19 cellular contexts compared by ENCODE assay signal in the genomic region with DNA sequence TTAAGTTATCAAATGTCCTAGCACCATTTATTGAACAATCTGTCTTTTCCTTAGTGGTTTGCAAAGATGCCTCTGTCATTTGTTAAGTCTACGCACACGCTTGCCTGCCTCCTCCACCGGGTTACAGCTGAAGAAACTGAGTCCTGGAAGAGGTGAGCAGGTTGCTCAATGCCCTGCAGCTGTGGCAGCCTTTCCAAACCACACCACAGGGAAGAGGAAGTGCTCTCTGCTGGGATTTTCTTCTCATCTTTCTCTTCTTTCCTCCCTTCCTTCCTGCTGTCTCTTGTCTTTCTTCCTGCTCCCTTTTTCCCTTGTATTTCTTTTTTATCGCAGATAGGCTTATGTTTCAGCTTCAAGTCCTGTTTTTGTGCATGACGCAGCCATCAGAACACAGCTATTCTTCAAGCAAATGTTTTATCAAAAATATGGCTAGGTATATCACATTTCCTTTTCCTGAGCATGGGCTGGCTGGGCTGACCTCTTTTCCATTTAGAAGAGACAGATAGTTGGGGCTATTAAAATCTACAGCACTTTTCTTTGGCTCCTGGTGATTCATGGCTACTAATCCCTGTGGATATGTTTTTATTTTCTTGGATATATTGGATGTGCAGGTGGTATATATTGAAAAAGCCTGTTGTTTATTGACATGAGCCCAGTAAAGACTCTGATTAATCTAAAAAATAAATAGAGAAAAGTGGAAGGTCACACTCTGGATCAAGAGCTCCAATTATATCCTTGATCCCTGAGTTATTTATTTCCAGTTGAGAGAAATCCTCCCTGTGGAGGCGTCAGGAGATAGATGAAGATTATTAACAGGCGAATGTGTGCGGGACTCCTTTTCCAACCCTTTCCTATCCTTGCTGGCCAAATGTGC.
A peak's percentile ranks its signal among the peaks of the same experiment; 100 is the strongest.
DNase-seq lines count a peak whose midpoint lies in the region; ATAC-seq and TF ChIP-seq lines count a peak whose summit lies in the region.
"Had no signal": no experiment of that assay in that cellular context is flagged by ENCODE, and none has a peak within 500 bp of the region (broad histone marks: within the 10 kb centered on the region; RNA-seq: fewer than 3 reads in every experiment).

No MANE protein-coding gene starts in this region.

- peaks cover 4% of the 10 kb centered on the region; the same call in 1 of the 2 replicates for H3K9me3 Mint-ChIP-seq in WTC11
- H3K9me3 Mint-ChIP-seq in naive thymus-derived CD4-positive, alpha-beta T cell, result no peaks in the 10 kb centered on the region
- H3K9me3 Mint-ChIP-seq: CD8-positive, alpha-beta T cell; naive thymus-derived CD8-positive, alpha-beta T cell had no signal

- intact Hi-C loops in left ventricle myocardium inferior (cut with micrococcal nuclease), result no loop called here
- intact Hi-C loops in naive thymus-derived CD4-positive, alpha-beta T cell (cut with micrococcal nuclease), result no loop called here

- no peak overlapping the region for H3K27ac Mint-ChIP-seq in WTC11
- H3K27ac Mint-ChIP-seq in naive thymus-derived CD4-positive, alpha-beta T cell, result peak overlapping the region in 1 of 9 donors; percentile 4
- H3K27ac Mint-ChIP-seq: activated CD8-positive, alpha-beta memory T cell treated with anti-CD3 and anti-CD28 coated beads, Interleukin-2, amount 10 ng/mL, durations not matched to agents 7 days and 5 days; CD8-positive, alpha-beta T cell had no signal

- DNase-seq in NCI-H82 (lab: John Stamatoyannopoulos, UW) (peak; percentile 14), NCI-H82 treated with DMSO at 0.1 percent for 48 hours (lab: John Stamatoyannopoulos, UW; ENCODE audit: unreplicated experiment) (no peak), WTC11 (ENCODE audit: low spot score) (no peak), left ventricle myocardium inferior (no peak), thoracic aorta (ENCODE audit: low spot score) (no peak), foreskin melanocyte (no peak)
- no peak for DNase-seq in naive thymus-derived CD4-positive, alpha-beta T cell
- DNase-seq: activated CD4-positive, CD25-positive, alpha-beta regulatory T cell treated with anti-CD3 and anti-CD28 coated beads, Interleukin-2, amount 50 U/mL, for 72 hours; activated CD8-positive, alpha-beta memory T cell treated with anti-CD3 and anti-CD28 coated beads, Interleukin-2, amount 10 ng/mL, durations not matched to agents 7 days and 5 days; activated gamma-delta T cell; CD8-positive, alpha-beta T cell; MG63; naive thymus-derived CD8-positive, alpha-beta T cell; NCI-H2081; NCI-H524 treated with DMSO at 0.1 percent for 48 hours; T-helper 2 cell; thyroid gland had no signal

- H3K4me3 Mint-ChIP-seq in WTC11, result no peak overlapping the region
- no peak overlapping the region for H3K4me3 Mint-ChIP-seq in naive thymus-derived CD4-positive, alpha-beta T cell
- H3K4me3 Mint-ChIP-seq: activated CD8-positive, alpha-beta memory T cell treated with anti-CD3 and anti-CD28 coated beads, Interleukin-2, amount 10 ng/mL, durations not matched to agents 7 days and 5 days; CD8-positive, alpha-beta T cell; naive thymus-derived CD8-positive, alpha-beta T cell had no signal

- H3K9me3 ChIP-seq in left ventricle myocardium inferior (replicated peaks) (no peaks in the 10 kb centered on the region), thoracic aorta (no peaks in the 10 kb centered on the region)
- no peaks in the 10 kb centered on the region for H3K9me3 ChIP-seq in naive thymus-derived CD4-positive, alpha-beta T cell (ENCODE audit: control insufficient read depth in 2 of 3, low read length in 3 of 3)
- H3K9me3 ChIP-seq: A549, MG63, thyroid gland had no signal

- TF ChIP-seq CTCF in WTC11 (IDR thresholded peaks at IDR 0.05) (no peak), left ventricle myocardium inferior (IDR thresholded peaks at IDR 0.05; ENCODE audit: borderline replicate concordance) (no peak), thoracic aorta (IDR thresholded peaks at IDR 0.05) (no peak)

- peaks cover 24% of the 10 kb centered on the region for H3K4me1 ChIP-seq in left ventricle myocardium inferior
- peaks cover 12 to 26% of the 10 kb centered on the region in 2 donors for H3K4me1 ChIP-seq in thoracic aorta (ENCODE audit: control insufficient read depth in 1 of 2, low read depth in 2 of 2)
- no peaks in the 10 kb centered on the region for H3K4me1 ChIP-seq in naive thymus-derived CD4-positive, alpha-beta T cell (ENCODE audit: control insufficient read depth in 2 of 2, insufficient read depth in 2 of 2, low read length in 2 of 2)
- H3K4me1 ChIP-seq: A549, thyroid gland had no signal

- H3K27ac ChIP-seq in left ventricle myocardium inferior (replicated peaks) (peak overlapping the region; percentile 88), thoracic aorta (peak overlapping the region; percentile 50 to 58)
- H3K27ac ChIP-seq in naive thymus-derived CD4-positive, alpha-beta T cell (ENCODE audit: low read depth, low read length), result no peak overlapping the region
- H3K27ac ChIP-seq: A549, thyroid gland had no signal

- H3K36me3 Mint-ChIP-seq in WTC11, result no peaks in the 10 kb centered on the region
- H3K36me3 Mint-ChIP-seq in naive thymus-derived CD4-positive, alpha-beta T cell, result no peaks in the 10 kb centered on the region
- H3K36me3 Mint-ChIP-seq: activated CD8-positive, alpha-beta memory T cell treated with anti-CD3 and anti-CD28 coated beads, Interleukin-2, amount 10 ng/mL, durations not matched to agents 7 days and 5 days; CD8-positive, alpha-beta T cell; naive thymus-derived CD8-positive, alpha-beta T cell had no signal

- ATAC-seq in WTC11, result no peak
- no peak for ATAC-seq in thoracic aorta (ENCODE audit: insufficient number of reproducible peaks, low FRiP score, low read depth)
- ATAC-seq in naive thymus-derived CD4-positive, alpha-beta T cell, result no peak
- ATAC-seq in HG03439 (IDR thresholded peaks at IDR 0.05; ENCODE audit: unreplicated experiment), result no peak
- ATAC-seq: A549; activated CD8-positive, alpha-beta memory T cell treated with anti-CD3 and anti-CD28 coated beads, Interleukin-2, amount 10 ng/mL, durations not matched to agents 7 days and 5 days; CD8-positive, alpha-beta T cell; naive thymus-derived CD8-positive, alpha-beta T cell had no signal

- POLR2A ChIA-PET in WTC11 (lab: Charles Lee), result no interaction called here
- POLR2A ChIA-PET in naive thymus-derived CD4-positive, alpha-beta T cell (lab: Charles Lee), result no interaction called here

- peaks cover 34% of the 10 kb centered on the region for H3K4me1 Mint-ChIP-seq in WTC11
- peaks cover 0 to 4% (median 2%) of the 10 kb centered on the region in 7 donors for H3K4me1 Mint-ChIP-seq in naive thymus-derived CD4-positive, alpha-beta T cell
- H3K4me1 Mint-ChIP-seq: activated CD8-positive, alpha-beta memory T cell treated with anti-CD3 and anti-CD28 coated beads, Interleukin-2, amount 10 ng/mL, durations not matched to agents 7 days and 5 days had no signal

- H3K36me3 ChIP-seq in left ventricle myocardium inferior, result no peaks in the 10 kb centered on the region
- no peaks in the 10 kb centered on the region for H3K36me3 ChIP-seq in thoracic aorta
- no peaks in the 10 kb centered on the region for H3K36me3 ChIP-seq in naive thymus-derived CD4-positive, alpha-beta T cell (ENCODE audit: control insufficient read depth in 2 of 3, insufficient read depth in 3 of 3, low read length in 3 of 3)
- H3K36me3 ChIP-seq: MG63, thyroid gland had no signal

- CTCF ChIA-PET in WTC11 (lab: Charles Lee), result interaction anchor here (1.2 to 1.9 kb wide), 4 partner anchors 68 to 221 kb away, joined by 4 to 14 read pairs (median 4); no protein-coding TSS in a partner anchor
- CTCF ChIA-PET in naive thymus-derived CD4-positive, alpha-beta T cell (lab: Charles Lee), result no interaction called here

- peaks cover 33% of the 10 kb centered on the region for H3K27me3 ChIP-seq in left ventricle myocardium inferior (ENCODE audit: low read depth)
- H3K27me3 ChIP-seq in thoracic aorta (replicated peaks; ENCODE audit: insufficient read depth), result no peaks in the 10 kb centered on the region
- no peaks in the 10 kb centered on the region for H3K27me3 ChIP-seq in naive thymus-derived CD4-positive, alpha-beta T cell (ENCODE audit: control insufficient read depth in 2 of 2, insufficient read depth in 2 of 2, low read length in 2 of 2)
- H3K27me3 ChIP-seq: thyroid gland had no signal

- H3K4me3 ChIP-seq in left ventricle myocardium inferior (peak overlapping the region; percentile 29), thoracic aorta (peak overlapping the region; percentile 45)
- no peak overlapping the region for H3K4me3 ChIP-seq in naive thymus-derived CD4-positive, alpha-beta T cell (ENCODE audit: low read length)
- H3K4me3 ChIP-seq: A549, MG63, thyroid gland had no signal

- no peaks in the 10 kb centered on the region for H3K27me3 Mint-ChIP-seq in WTC11 (ENCODE audit: low read depth)
- H3K27me3 Mint-ChIP-seq in naive thymus-derived CD4-positive, alpha-beta T cell, result peaks cover 4 to 20% (median 10%) of the 10 kb centered on the region in 5 donors

TF ChIP-seq in WTC11, 78 proteins besides CTCF, POLR2A, EP300 and RAD21 (continues in another document):
- TF ChIP-seq ETV6 (CRISPR knock-in tag; IDR thresholded peaks at IDR 0.05), result peak; percentile 41; the same call in 1 of the 2 replicates
- TF ChIP-seq ATF1 (CRISPR knock-in tag; IDR thresholded peaks at IDR 0.05), result no peak
- TF ChIP-seq, protein P1, sequence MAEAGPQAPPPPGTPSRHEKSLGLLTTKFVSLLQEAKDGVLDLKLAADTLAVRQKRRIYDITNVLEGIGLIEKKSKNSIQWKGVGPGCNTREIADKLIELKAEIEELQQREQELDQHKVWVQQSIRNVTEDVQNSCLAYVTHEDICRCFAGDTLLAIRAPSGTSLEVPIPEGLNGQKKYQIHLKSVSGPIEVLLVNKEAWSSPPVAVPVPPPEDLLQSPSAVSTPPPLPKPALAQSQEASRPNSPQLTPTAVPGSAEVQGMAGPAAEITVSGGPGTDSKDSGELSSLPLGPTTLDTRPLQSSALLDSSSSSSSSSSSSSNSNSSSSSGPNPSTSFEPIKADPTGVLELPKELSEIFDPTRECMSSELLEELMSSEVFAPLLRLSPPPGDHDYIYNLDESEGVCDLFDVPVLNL (CRISPR knock-in tag; IDR thresholded peaks at IDR 0.05; ENCODE audit: borderline replicate concordance, low read depth), result no peak
- TF ChIP-seq, protein P2, sequence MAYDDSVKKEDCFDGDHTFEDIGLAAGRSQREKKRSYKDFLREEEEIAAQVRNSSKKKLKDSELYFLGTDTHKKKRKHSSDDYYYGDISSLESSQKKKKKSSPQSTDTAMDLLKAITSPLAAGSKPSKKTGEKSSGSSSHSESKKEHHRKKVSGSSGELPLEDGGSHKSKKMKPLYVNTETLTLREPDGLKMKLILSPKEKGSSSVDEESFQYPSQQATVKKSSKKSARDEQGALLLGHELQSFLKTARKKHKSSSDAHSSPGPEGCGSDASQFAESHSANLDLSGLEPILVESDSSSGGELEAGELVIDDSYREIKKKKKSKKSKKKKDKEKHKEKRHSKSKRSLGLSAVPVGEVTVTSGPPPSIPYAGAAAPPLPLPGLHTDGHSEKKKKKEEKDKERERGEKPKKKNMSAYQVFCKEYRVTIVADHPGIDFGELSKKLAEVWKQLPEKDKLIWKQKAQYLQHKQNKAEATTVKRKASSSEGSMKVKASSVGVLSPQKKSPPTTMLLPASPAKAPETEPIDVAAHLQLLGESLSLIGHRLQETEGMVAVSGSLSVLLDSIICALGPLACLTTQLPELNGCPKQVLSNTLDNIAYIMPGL (CRISPR knock-in tag; IDR thresholded peaks at IDR 0.05), result no peak
